Comparison of ENCODE assay signal across 14 cellular contexts in genomic region chr15:70715840-70716510, GRCh38. TPM values are rescaled to one million over a fixed set of nuclear protein-coding genes. Genes with fewer than 3 reads are reported as not detected.
DNase-seq lines count a peak whose midpoint lies in the region; ATAC-seq and TF ChIP-seq lines count a peak whose summit lies in the region.
"Had no signal": no experiment of that assay in that cellular context is flagged by ENCODE, and none has a peak within 500 bp of the region (broad histone marks: within the 10 kb centered on the region; RNA-seq: fewer than 3 reads in every experiment).

No MANE protein-coding gene starts in this region.

- no peak overlapping the region for H3K27ac Mint-ChIP-seq in CD14-positive monocyte
- H3K27ac Mint-ChIP-seq: activated CD4-positive, alpha-beta T cell treated with anti-CD3 and anti-CD28 coated beads, Interleukin-2, amount 10 ng/mL, durations not matched to agents 24 days and 14 days; brain; T-cell had no signal

- DNase-seq in AG08396 (ENCODE audit: low spot score) (peak; percentile 6), M059J (ENCODE audit: low read depth) (peak; percentile 68), esophagus muscularis mucosa (ENCODE audit: extremely low spot score) (no peak), osteoblast (ENCODE audit: insufficient read length, low spot score, missing footprints) (peak; percentile 69), CD14-positive monocyte (ENCODE audit: low spot score) (no peak), lower leg skin (ENCODE audit: low spot score in 2 of 2) (no peak), T1000 (lab: John Stamatoyannopoulos, UW) (no peak)
- DNase-seq: activated CD4-positive, alpha-beta T cell treated with anti-CD3 and anti-CD28 coated beads, Interleukin-2, amount 10 ng/mL, durations not matched to agents 24 days and 14 days; DMS79 treated with DMSO at 0.1 percent for 48 hours; NCI-H187; T-cell; uterus had no signal

- no peaks in the 10 kb centered on the region for H3K27me3 ChIP-seq in esophagus muscularis mucosa
- no peaks in the 10 kb centered on the region for H3K27me3 ChIP-seq in osteoblast (ENCODE audit: insufficient read depth, low read length)
- H3K27me3 ChIP-seq: uterus had no signal

- H3K9me3 ChIP-seq in esophagus muscularis mucosa (no peaks in the 10 kb centered on the region), osteoblast (ENCODE audit: low read depth, low read length) (no peaks in the 10 kb centered on the region)
- H3K9me3 ChIP-seq: uterus had no signal

- H3K4me1 Mint-ChIP-seq in CD14-positive monocyte = peaks cover 7% of the 10 kb centered on the region
- H3K4me1 Mint-ChIP-seq: activated CD4-positive, alpha-beta T cell treated with anti-CD3 and anti-CD28 coated beads, Interleukin-2, amount 10 ng/mL, durations not matched to agents 24 days and 14 days had no signal

- no peak overlapping the region for H3K4me3 Mint-ChIP-seq in CD14-positive monocyte
- H3K4me3 Mint-ChIP-seq: activated CD4-positive, alpha-beta T cell treated with anti-CD3 and anti-CD28 coated beads, Interleukin-2, amount 10 ng/mL, durations not matched to agents 24 days and 14 days; brain; T-cell had no signal

- H3K9me3 Mint-ChIP-seq in CD14-positive monocyte = peaks cover 0 to 3% (median 2%) of the 10 kb centered on the region in 7 donors
- H3K9me3 Mint-ChIP-seq: activated CD4-positive, alpha-beta T cell treated with anti-CD3 and anti-CD28 coated beads, Interleukin-2, amount 10 ng/mL, durations not matched to agents 24 days and 14 days; T-cell had no signal

- H3K27ac ChIP-seq in esophagus muscularis mucosa (replicated peaks in 1 of 4) = peak overlapping the region; percentile 55 to 70 (median 62)
- peak overlapping the region; percentile 27 for H3K27ac ChIP-seq in osteoblast (ENCODE audit: low read depth, low read length)

- H3K4me2 ChIP-seq in osteoblast (ENCODE audit: insufficient read depth, low read length) = no peak overlapping the region

- no peak for TF ChIP-seq POLR2A in esophagus muscularis mucosa (IDR thresholded peaks at IDR 0.05; ENCODE audit: low read depth)
- no peak for TF ChIP-seq POLR2A in lower leg skin (IDR thresholded peaks at IDR 0.05)

- no peak for TF ChIP-seq CTCF in esophagus muscularis mucosa (IDR thresholded peaks at IDR 0.05)
- no peak for TF ChIP-seq CTCF in osteoblast (IDR thresholded peaks at IDR 0.05; ENCODE audit: extremely low read depth, low read depth, low read length)
- no peak for TF ChIP-seq CTCF in CD14-positive monocyte (IDR thresholded peaks at IDR 0.05)
- TF ChIP-seq CTCF in lower leg skin (IDR thresholded peaks at IDR 0.05) = no peak

- no peak overlapping the region for H2AFZ ChIP-seq in osteoblast (ENCODE audit: low read length)

- H3K4me3 ChIP-seq in esophagus muscularis mucosa (no peak overlapping the region), osteoblast (ENCODE audit: insufficient read depth, low read length) (no peak overlapping the region), lower leg skin (ENCODE audit: low read depth, poor library complexity, severe bottlenecking) (no peak overlapping the region)
- H3K4me3 ChIP-seq: uterus had no signal

- H3K36me3 Mint-ChIP-seq in CD14-positive monocyte = no peaks in the 10 kb centered on the region
- H3K36me3 Mint-ChIP-seq: brain, T-cell had no signal

- no peak for ATAC-seq in GM21526 (IDR thresholded peaks at IDR 0.05; ENCODE audit: low FRiP score, unreplicated experiment)
- ATAC-seq: T-cell had no signal

- peaks cover 12 to 28% (median 13%) of the 10 kb centered on the region in 3 donors for H3K27me3 Mint-ChIP-seq in CD14-positive monocyte (ENCODE audit: low read depth in 3 of 3)

- peaks cover 62% of the 10 kb centered on the region for H4K20me1 ChIP-seq in osteoblast (ENCODE audit: insufficient read depth, low read length)

- 56% methylated on average over 6 of the region's 6 CpGs for WGBS in esophagus muscularis mucosa
- WGBS in lower leg skin, 2 donors = 87 to 90% methylated on average over 6 of the region's 6 CpGs

- intact Hi-C loops in esophagus muscularis mucosa (cut with DNase I) = no loop called here
- intact Hi-C loops in CD14-positive monocyte (cut with micrococcal nuclease) = no loop called here
- intact Hi-C loops in lower leg skin (cut with DNase I; ENCODE audit: low total_unique reads) = no loop called here

- TF ChIP-seq EP300 in esophagus muscularis mucosa (IDR thresholded peaks at IDR 0.05) = no peak

- peaks cover 0 to 2% (median 0%) of the 10 kb centered on the region in 4 donors for H3K36me3 ChIP-seq in esophagus muscularis mucosa
- peaks cover 10% of the 10 kb centered on the region for H3K36me3 ChIP-seq in osteoblast (ENCODE audit: insufficient read depth, low read length)
- H3K36me3 ChIP-seq: uterus had no signal

- H3K79me2 ChIP-seq in osteoblast (ENCODE audit: insufficient read depth, low read length) = peaks cover 77% of the 10 kb centered on the region

- H3K4me1 ChIP-seq in esophagus muscularis mucosa = peaks cover 66 to 82% (median 75%) of the 10 kb centered on the region in 4 donors
- peaks cover 31% of the 10 kb centered on the region for H3K4me1 ChIP-seq in osteoblast (ENCODE audit: insufficient read depth, low read length)
- H3K4me1 ChIP-seq: uterus had no signal

RNA-seq across cellular contexts. Expression of gene UACA, which starts 47.4 kb away (rescaled TPM):
- 31.4 and 43.0 TPM in 2 replicates for total RNA-seq in M059J (2014; rRNA removed; shearing (Covaris generic))
- total RNA-seq in esophagus muscularis mucosa (10 to 100 TPM; 23.9 to 40.7 (median 28.9) TPM), osteoblast (158 and 161 TPM in 2 replicates), lower leg skin (10 to 100 TPM; 37.8 to 47.3 (median 42.1) TPM)
- 1 to 10 TPM; 1.7 to 3.1 TPM for polyA plus RNA-seq in CD14-positive monocyte

Comparison
In these comparisons a context has a peak if more than half of its experiments do, and no peak if none do; other contexts are left out.
1. DNase-seq: peak in AG08396 (single experiment), M059J (single experiment) and osteoblast (single experiment); none in esophagus muscularis mucosa (single experiment), CD14-positive monocyte (single experiment), lower leg skin (0 of 2) and T1000 (single experiment).